ENCODE assay signal across 10 cellular contexts in genomic region chr13:95553614-95554385, GRCh38. TPM values are rescaled to one million over a fixed set of nuclear protein-coding genes. Genes with fewer than 3 reads are reported as not detected.
DNase-seq lines count a peak whose midpoint lies in the region; ATAC-seq and TF ChIP-seq lines count a peak whose summit lies in the region.
"Had no signal": no experiment of that assay in that cellular context is flagged by ENCODE, and none has a peak within 500 bp of the region (broad histone marks: within the 10 kb centered on the region; RNA-seq: fewer than 3 reads in every experiment).

No MANE protein-coding gene starts in this region.

- no peaks in the 10 kb centered on the region for H3K79me2 ChIP-seq in hepatocyte

- intact Hi-C loops in sciatic nerve (cut with DNase I): no loop called here

- H2AFZ ChIP-seq in hepatocyte: no peak overlapping the region

- ATAC-seq in sciatic nerve (peak; percentile 46), SK-N-SH treated with all-trans-retinoic acid at 6 μM for 48 hours (no peak), GM21423 (IDR thresholded peaks at IDR 0.05; ENCODE audit: unreplicated experiment) (no peak), omental fat pad (ENCODE audit: low FRiP score) (no peak)

- DNase-seq in activated CD4-positive, alpha-beta T cell treated with anti-CD3 and anti-CD28 coated beads for 48 hours: peak; percentile 2
- DNase-seq in activated CD4-positive, alpha-beta T cell treated with anti-CD3 and anti-CD28 coated beads, Interleukin-2, amount 50 U/mL, for 4 hours: no peak
- DNase-seq in SHP77 treated with DMSO at 0.1 percent for 48 hours (lab: John Stamatoyannopoulos, UW) (peak; percentile 79), hepatocyte (ENCODE audit: low spot score) (no peak), sciatic nerve (ENCODE audit: low spot score) (no peak), omental fat pad (ENCODE audit: low spot score) (no peak)
- DNase-seq: NCI-H1105 had no signal

- H4K20me1 ChIP-seq in hepatocyte (ENCODE audit: insufficient read depth, poor library complexity, severe bottlenecking): no peaks in the 10 kb centered on the region

- H3K4me3 ChIP-seq in hepatocyte: no peak overlapping the region

- TF ChIP-seq CTCF in hepatocyte (IDR thresholded peaks at IDR 0.05; ENCODE audit: poor library complexity) (no peak), omental fat pad (IDR thresholded peaks at IDR 0.05) (no peak)

- H3K4me2 ChIP-seq in hepatocyte: peak overlapping the region; percentile 77

- no peaks in the 10 kb centered on the region for H3K9me3 ChIP-seq in hepatocyte (ENCODE audit: low read depth)

- peaks cover 50% of the 10 kb centered on the region for H3K27me3 ChIP-seq in hepatocyte

- H3K36me3 ChIP-seq in hepatocyte (replicated peaks; ENCODE audit: insufficient read depth, low read depth): no peaks in the 10 kb centered on the region

- WGBS in hepatocyte (ENCODE audit: low lambda C conversion rate, missing lambda C conversion rate): 42% methylated on average over 28 of the region's 28 CpGs

- H3K4me1 ChIP-seq in hepatocyte (ENCODE audit: insufficient read depth): peaks cover 6% of the 10 kb centered on the region

- no peak overlapping the region for H3K27ac ChIP-seq in hepatocyte

- no peaks in the 10 kb centered on the region for H3K9me2 ChIP-seq in hepatocyte (replicated peaks; ENCODE audit: insufficient read depth)

TF ChIP-seq in SK-N-SH treated with all-trans-retinoic acid at 6 μM for 48 hours, 23 proteins besides CTCF, POLR2A, EP300 and RAD21:
- TF ChIP-seq ZFP30 (CRISPR knock-in tag; IDR thresholded peaks at IDR 0.05): no peak
- no peak for TF ChIP-seq CSRNP3 (CRISPR knock-in tag; IDR thresholded peaks at IDR 0.05)
- no peak for TF ChIP-seq CREB5 (CRISPR knock-in tag; IDR thresholded peaks at IDR 0.05; ENCODE audit: low read depth)
- TF ChIP-seq ZNF70 (CRISPR knock-in tag; IDR thresholded peaks at IDR 0.05): no peak
- no peak for TF ChIP-seq PATZ1 (CRISPR knock-in tag; IDR thresholded peaks at IDR 0.05; ENCODE audit: borderline replicate concordance)
- TF ChIP-seq TOX (CRISPR knock-in tag; IDR thresholded peaks at IDR 0.05; ENCODE audit: borderline replicate concordance): no peak
- no peak for TF ChIP-seq RARB (CRISPR knock-in tag; IDR thresholded peaks at IDR 0.05)
- no peak for TF ChIP-seq ARNTL (CRISPR knock-in tag; IDR thresholded peaks at IDR 0.05; ENCODE audit: borderline replicate concordance, low read depth)
- TF ChIP-seq TCF4 (CRISPR knock-in tag; IDR thresholded peaks at IDR 0.05; ENCODE audit: borderline replicate concordance): no peak
- no peak for TF ChIP-seq BACH2 (CRISPR knock-in tag; IDR thresholded peaks at IDR 0.05; ENCODE audit: borderline replicate concordance)
- no peak for TF ChIP-seq OSR1 (CRISPR knock-in tag; IDR thresholded peaks at IDR 0.05)
- no peak for TF ChIP-seq TSHZ2 (CRISPR knock-in tag; IDR thresholded peaks at IDR 0.05)

RNA-seq across cellular contexts. Expression of gene CLDN10, which starts 1.3 kb away (rescaled TPM):
- 0.83 TPM in 1 of 2 replicates, not detected in the other for total RNA-seq in hepatocyte
- polyA plus RNA-seq in hepatocyte: 1.5 and 2.4 TPM in 2 replicates
- total RNA-seq in sciatic nerve: not detected
- total RNA-seq in omental fat pad: under 1 TPM in 2 of 4 donors, not detected in 2; 0.47 to 0.69 TPM
- total RNA-seq: activated naive CD4-positive, alpha-beta T cell treated with anti-CD3 and anti-CD28 coated beads, Interleukin-2, amount 50 U/mL, for 72 hours had no signal

Comparison
In these comparisons a context has a peak if more than half of its experiments do, and no peak if none do; other contexts are left out.
1. DNase-seq: peak in activated CD4-positive, alpha-beta T cell treated with anti-CD3 and anti-CD28 coated beads for 48 hours (single experiment) and SHP77 treated with DMSO at 0.1 percent for 48 hours (single experiment); none in activated CD4-positive, alpha-beta T cell treated with anti-CD3 and anti-CD28 coated beads, Interleukin-2, amount 50 U/mL, for 4 hours (0 of 2), hepatocyte (single experiment), sciatic nerve (single experiment) and omental fat pad (single experiment).